ENCODE assay signal across 25 cellular contexts in genomic region chr13:49213539-49213938, GRCh38.
DNase-seq lines count a peak whose midpoint lies in the region; ATAC-seq, FAIRE-seq and TF ChIP-seq lines count a peak whose summit lies in the region.
"Had no signal": no experiment of that assay in that cellular context is flagged by ENCODE, and none has a peak within 500 bp of the region (broad histone marks: within the 10 kb centered on the region; RNA-seq: fewer than 3 reads in every experiment).

No MANE protein-coding gene starts in this region.

- ATAC-seq in memory B cell (ENCODE audit: low read depth) (peak; percentile 77), HG03196 (IDR thresholded peaks at IDR 0.05; ENCODE audit: unreplicated experiment) (no peak), GM19467 (IDR thresholded peaks at IDR 0.05; ENCODE audit: unreplicated experiment) (no peak)

- DNase-seq in GM18507 (ENCODE audit: extremely low spot score, insufficient read length, low read depth) (no peak), NB4 (ENCODE audit: low read depth) (peak; percentile 37), memory B cell (ENCODE audit: low spot score in 2 of 2) (no peak)
- no peak for DNase-seq in activated CD4-positive, alpha-beta T cell treated with anti-CD3 and anti-CD28 coated beads, Interleukin-2, amount 50 U/mL, for 1 hour
- DNase-seq: BE2C; CD4-positive, alpha-beta T cell; COR-L47; H9; NCI-H1048; NCI-H1417 treated with DMSO at 0.1 percent for 48 hours; NCI-H187; NCI-H2107; NCI-H510A; NCI-H748 treated with DMSO at 0.1 percent for 48 hours; PC-9; SIG-M5; SK-N-SH; T-helper 2 cell had no signal

- no peaks in the 10 kb centered on the region for H4K20me1 ChIP-seq in BLaER1

- H3K4me3 ChIP-seq in BLaER1 (no peak overlapping the region), NB4 (ENCODE audit: low read depth, low read length) (no peak overlapping the region)
- H3K4me3 ChIP-seq: PC-9 had no signal

- no peak for TF ChIP-seq POLR2A in NB4 (IDR thresholded peaks at IDR 0.05; ENCODE audit: extremely low read depth, insufficient read length)

- H3K27me3 Mint-ChIP-seq in memory B cell: peaks cover 14% of the 10 kb centered on the region

- H3K27me3 ChIP-seq in BLaER1: peaks cover 8% of the 10 kb centered on the region
- H3K27me3 ChIP-seq: BE2C had no signal

- no peak overlapping the region for H3K27ac Mint-ChIP-seq in memory B cell
- H3K27ac Mint-ChIP-seq: CD4-positive, alpha-beta T cell; H9 had no signal

- peaks cover 15% of the 10 kb centered on the region for H3K9me3 ChIP-seq in BLaER1
- H3K9me3 ChIP-seq: BE2C, SK-N-SH had no signal

- peak overlapping the region; percentile 83; the same call in 1 of the 2 replicates for H3K27ac ChIP-seq in BLaER1
- H3K27ac ChIP-seq: KMS-11, PC-9, RWPE1 had no signal

- peaks cover 15% of the 10 kb centered on the region for H3K36me3 Mint-ChIP-seq in memory B cell

- H3K4me1 Mint-ChIP-seq in memory B cell: peaks cover 26% of the 10 kb centered on the region

- peak; percentile 29 for FAIRE-seq in GM18507 (lab: Jason Lieb, UNC)
- FAIRE-seq: A204.1, HepG2 had no signal

- no peak for TF ChIP-seq CTCF in NB4 (IDR thresholded peaks at IDR 0.05; ENCODE audit: low read depth, low read length)

- peaks cover 23% of the 10 kb centered on the region for H3K4me1 ChIP-seq in BLaER1
- H3K4me1 ChIP-seq: BE2C had no signal

- H3K36me3 ChIP-seq in BLaER1: peaks cover 21% of the 10 kb centered on the region; the same call in 1 of the 2 replicates

- no peak overlapping the region for H3K9ac ChIP-seq in BLaER1
- H3K9ac ChIP-seq: KMS-11, SK-N-SH had no signal

- peak overlapping the region; percentile 4 for H3K4me3 Mint-ChIP-seq in memory B cell
- H3K4me3 Mint-ChIP-seq: CD4-positive, alpha-beta T cell; H9 had no signal

- peaks cover 4% of the 10 kb centered on the region for H3K9me3 Mint-ChIP-seq in memory B cell
- H3K9me3 Mint-ChIP-seq: CD4-positive, alpha-beta T cell; H9 had no signal

- peak overlapping the region; percentile 53 for H3K4me2 ChIP-seq in BLaER1
- H3K4me2 ChIP-seq: KMS-11, PC-9, SK-N-SH had no signal
